Comparison of ENCODE assay signal across 19 cellular contexts in genomic region chr15:35439291-35439690, GRCh38.
A peak's percentile ranks its signal among the peaks of the same experiment; 100 is the strongest.
DNase-seq lines count a peak whose midpoint lies in the region; ATAC-seq and TF ChIP-seq lines count a peak whose summit lies in the region.
"Had no signal": no experiment of that assay in that cellular context is flagged by ENCODE, and none has a peak within 500 bp of the region (broad histone marks: within the 10 kb centered on the region; RNA-seq: fewer than 3 reads in every experiment).

No MANE protein-coding gene starts in this region.

- H3K36me3 ChIP-seq in adipocyte (ENCODE audit: control insufficient read depth, insufficient read depth, low read length, severe bottlenecking) (no peaks in the 10 kb centered on the region), smooth muscle cell (ENCODE audit: low read depth) (no peaks in the 10 kb centered on the region)
- H3K36me3 ChIP-seq: esophagus muscularis mucosa had no signal

- H3K4me2 ChIP-seq in smooth muscle cell = peak overlapping the region; percentile 51

- in situ Hi-C loops in GM13976 (cut with MboI; ENCODE audit: low sequenced_read_pairs, unreplicated experiment) = no loop called here

- H3K4me1 ChIP-seq in adipocyte (ENCODE audit: control insufficient read depth, insufficient read depth, low read length) (peaks cover 43% of the 10 kb centered on the region), smooth muscle cell (ENCODE audit: low read depth) (no peaks in the 10 kb centered on the region)
- H3K4me1 ChIP-seq: testis had no signal

- H3K9me3 ChIP-seq in adipocyte (ENCODE audit: control insufficient read depth, low read length) = peaks cover 4% of the 10 kb centered on the region
- H3K9me3 ChIP-seq in smooth muscle cell (replicated peaks; ENCODE audit: low read depth) = no peaks in the 10 kb centered on the region
- H3K9me3 ChIP-seq: esophagus muscularis mucosa, testis had no signal

- ATAC-seq in GM18498 (IDR thresholded peaks at IDR 0.05; ENCODE audit: unreplicated experiment) (no peak), HG03457 (IDR thresholded peaks at IDR 0.05; ENCODE audit: unreplicated experiment) (no peak)
- ATAC-seq: sciatic nerve had no signal

- WGBS in smooth muscle cell (ENCODE audit: low lambda C conversion rate) = 30% methylated on average over 2 of the region's 2 CpGs

- peak overlapping the region; percentile 39 for H3K27ac ChIP-seq in smooth muscle cell (ENCODE audit: low read depth)
- H3K27ac ChIP-seq: C4-2B, dorsolateral prefrontal cortex, esophagus muscularis mucosa, testis had no signal

- H3K27me3 ChIP-seq in adipocyte (replicated peaks; ENCODE audit: control insufficient read depth, insufficient read depth, low read length) = no peaks in the 10 kb centered on the region
- H3K27me3 ChIP-seq in smooth muscle cell (ENCODE audit: low read depth) = no peaks in the 10 kb centered on the region
- H3K27me3 ChIP-seq: dorsolateral prefrontal cortex, esophagus muscularis mucosa, testis had no signal

- H3K9ac ChIP-seq in adipocyte (ENCODE audit: low read length) (peak overlapping the region; percentile 73), smooth muscle cell (ENCODE audit: low read depth) (no peak overlapping the region)

- no peaks in the 10 kb centered on the region for H3F3A ChIP-seq in smooth muscle cell (ENCODE audit: low read depth)

- TF ChIP-seq CTCF in fibroblast of mammary gland (conservative IDR thresholded peaks at IDR 0.05; ENCODE audit: control insufficient read depth, insufficient read depth, low read depth, low read length) (no peak), smooth muscle cell (IDR thresholded peaks at IDR 0.05; ENCODE audit: borderline replicate concordance, insufficient read depth, poor library complexity, severe bottlenecking) (no peak), GM13976 (IDR thresholded peaks at IDR 0.05; ENCODE audit: borderline replicate concordance, control extremely low read depth, extremely low read depth, insufficient read depth, missing control alignments) (no peak)

- H2AFZ ChIP-seq in smooth muscle cell (ENCODE audit: low read depth) = peak overlapping the region; percentile 16

- no peaks in the 10 kb centered on the region for H4K20me1 ChIP-seq in smooth muscle cell (ENCODE audit: low read depth)

- H3K4me3 ChIP-seq in adipocyte (ENCODE audit: low read length) (peak overlapping the region; percentile 23), fibroblast of mammary gland (ENCODE audit: control insufficient read depth, low read depth, low read length) (no peak overlapping the region), smooth muscle cell (no peak overlapping the region)
- H3K4me3 ChIP-seq: dorsolateral prefrontal cortex, esophagus muscularis mucosa, testis had no signal

- H3K79me2 ChIP-seq in smooth muscle cell (ENCODE audit: low read depth) = no peaks in the 10 kb centered on the region

- DNase-seq in GM03348 (ENCODE audit: low spot score) (peak; percentile 16), adipocyte (ENCODE audit: low read depth) (peak; percentile 88), fibroblast of mammary gland (ENCODE audit: low read depth) (peak; percentile 69), smooth muscle cell (lab: John Stamatoyannopoulos, UW; ENCODE audit: unreplicated experiment) (no peak), GM13976 (ENCODE audit: low spot score) (no peak)
- DNase-seq: activated CD4-positive, CD25-positive, alpha-beta regulatory T cell treated with anti-CD3 and anti-CD28 coated beads, Interleukin-2, amount 50 U/mL, for 72 hours; dorsolateral prefrontal cortex; Kasumi-1; NCI-H1417; NCI-H2171 treated with DMSO at 0.1 percent for 48 hours; nucleus accumbens; stimulated activated CD4-positive, alpha-beta T cell treated with anti-CD3 and anti-CD28 coated beads, Interleukin-4, amount 100 ng/mL, for 24 hours; stimulated activated CD8-positive, alpha-beta memory T cell treated with anti-CD3 and anti-CD28 coated beads, Interleukin-4, amount 100 ng/mL, for 48 hours; testis had no signal

Comparison
In these comparisons a context has a peak if more than half of its experiments do, and no peak if none do; other contexts are left out.
1. DNase-seq: peak in GM03348 (single experiment), adipocyte (single experiment) and fibroblast of mammary gland (single experiment); none in smooth muscle cell (single experiment) and GM13976 (single experiment).